8 cellular contexts compared by ENCODE assay signal in genomic region chr6:11381801-11382513, GRCh38.
A peak's percentile ranks its signal among the peaks of the same experiment; 100 is the strongest.
DNase-seq lines count a peak whose midpoint lies in the region; ATAC-seq and TF ChIP-seq lines count a peak whose summit lies in the region.

No MANE protein-coding gene starts in this region.

- peaks cover 35 to 78% (median 50%) of the 10 kb centered on the region in 4 donors for H3K4me1 Mint-ChIP-seq in naive thymus-derived CD8-positive, alpha-beta T cell
- no peaks in the 10 kb centered on the region for H3K4me1 Mint-ChIP-seq in glutamatergic neuron (ENCODE audit: low read depth, unreplicated experiment)

- peaks cover 70% of the 10 kb centered on the region for H3K4me1 ChIP-seq in OCI-LY3 (ENCODE audit: low read length)
- peaks cover 5% of the 10 kb centered on the region for H3K4me1 ChIP-seq in upper lobe of right lung

- H3K9me3 ChIP-seq in OCI-LY3 (ENCODE audit: insufficient read depth, low read length) (no peaks in the 10 kb centered on the region), upper lobe of right lung (no peaks in the 10 kb centered on the region)

- H3K36me3 ChIP-seq in OCI-LY3 (replicated peaks; ENCODE audit: low read depth, low read length) (peaks cover 35% of the 10 kb centered on the region), upper lobe of right lung (no peaks in the 10 kb centered on the region)

- H3K79me2 ChIP-seq in OCI-LY3 (ENCODE audit: low read length) = peaks cover 76% of the 10 kb centered on the region

- peaks cover 0 to 2% (median 0%) of the 10 kb centered on the region in 9 donors for H3K9me3 Mint-ChIP-seq in naive thymus-derived CD8-positive, alpha-beta T cell
- no peaks in the 10 kb centered on the region for H3K9me3 Mint-ChIP-seq in glutamatergic neuron (ENCODE audit: unreplicated experiment)

- peak overlapping the region; percentile 96 for H3K9ac ChIP-seq in OCI-LY3 (ENCODE audit: low read length)

- POLR2A ChIA-PET in naive thymus-derived CD8-positive, alpha-beta T cell (lab: Charles Lee) = interaction anchor here (0.6 to 1.4 kb wide), 6 partner anchors 19 to 658 kb away, joined by 3 to 4 read pairs (median 4); no protein-coding TSS in a partner anchor

- H3K27me3 ChIP-seq in OCI-LY3 (ENCODE audit: low read depth, low read length) (no peaks in the 10 kb centered on the region), upper lobe of right lung (no peaks in the 10 kb centered on the region)

- DNase-seq in GM13977 (ENCODE audit: low spot score) = peak; percentile 62
- DNase-seq in activated gamma-delta T cell treated with Interleukin-2 at 50 U/mL for 16 hours = peak; percentile 63
- DNase-seq in naive thymus-derived CD8-positive, alpha-beta T cell = peak; percentile 24 to 86 (median 72)
- DNase-seq in upper lobe of right lung = peak; percentile 67
- no peak for DNase-seq in glutamatergic neuron
- DNase-seq in NCI-H510A (lab: John Stamatoyannopoulos, UW) = no peak

- no peak overlapping the region for H2AFZ ChIP-seq in OCI-LY3 (ENCODE audit: low read depth, low read length)

- ATAC-seq in HG02678 (IDR thresholded peaks at IDR 0.05; ENCODE audit: unreplicated experiment) = peak; percentile 72
- peak; percentile 95 to 96 for ATAC-seq in naive thymus-derived CD8-positive, alpha-beta T cell
- ATAC-seq in upper lobe of right lung = peak; percentile 87

- H3K36me3 Mint-ChIP-seq in naive thymus-derived CD8-positive, alpha-beta T cell = peaks cover 12 to 26% (median 17%) of the 10 kb centered on the region in 3 donors
- H3K36me3 Mint-ChIP-seq in glutamatergic neuron (ENCODE audit: unreplicated experiment) = no peaks in the 10 kb centered on the region

- H3K27me3 Mint-ChIP-seq in naive thymus-derived CD8-positive, alpha-beta T cell = no peaks in the 10 kb centered on the region
- H3K27me3 Mint-ChIP-seq in glutamatergic neuron (ENCODE audit: unreplicated experiment) = peaks cover 2% of the 10 kb centered on the region

- TF ChIP-seq CTCF in GM13977 (IDR thresholded peaks at IDR 0.05; ENCODE audit: extremely low read depth, insufficient read depth, missing control alignments) (no peak), OCI-LY3 (IDR thresholded peaks at IDR 0.05; ENCODE audit: low read depth, low read length) (no peak), upper lobe of right lung (IDR thresholded peaks at IDR 0.05) (no peak), glutamatergic neuron (IDR thresholded peaks at IDR 0.05; ENCODE audit: partially characterized antibody, unreplicated experiment) (no peak)

- in situ Hi-C loops in GM13977 (cut with MboI; ENCODE audit: low pct_unique_long_range_greater_than_20kb, low sequenced_read_pairs, unreplicated experiment) = no loop called here

- peak overlapping the region; percentile 98 for H3K27ac ChIP-seq in OCI-LY3 (ENCODE audit: low read length)
- H3K27ac ChIP-seq in upper lobe of right lung = peak overlapping the region; percentile 84

- no peaks in the 10 kb centered on the region for H4K20me1 ChIP-seq in OCI-LY3 (ENCODE audit: insufficient read depth, low read length)

- H3K4me3 ChIP-seq in OCI-LY3 (ENCODE audit: low read length) = peak overlapping the region; percentile 88
- peak overlapping the region; percentile 45 for H3K4me3 ChIP-seq in upper lobe of right lung

- peak overlapping the region; percentile 83 to 96 (median 92) for H3K4me3 Mint-ChIP-seq in naive thymus-derived CD8-positive, alpha-beta T cell
- no peak overlapping the region for H3K4me3 Mint-ChIP-seq in glutamatergic neuron (ENCODE audit: unreplicated experiment)

- intact Hi-C loops in upper lobe of right lung (cut with DNase I) = no loop called here

- H3K27ac Mint-ChIP-seq in naive thymus-derived CD8-positive, alpha-beta T cell = peak overlapping the region; percentile 86 to 98 (median 92)
- H3K27ac Mint-ChIP-seq in glutamatergic neuron (ENCODE audit: unreplicated experiment) = no peak overlapping the region

- peak overlapping the region; percentile 84 for H3K4me2 ChIP-seq in OCI-LY3 (ENCODE audit: low read length)

Comparison
In these comparisons a context has a peak if more than half of its experiments do, and no peak if none do; other contexts are left out.
1. DNase-seq: peak in GM13977 (single experiment), activated gamma-delta T cell treated with Interleukin-2 at 50 U/mL for 16 hours (single experiment), naive thymus-derived CD8-positive, alpha-beta T cell (10 of 10) and upper lobe of right lung (single experiment); none in glutamatergic neuron (single experiment) and NCI-H510A (single experiment).
2. Peak in every context shown above with its lines, with median percentiles within 50 percentile points of each other: ATAC-seq.